In the genomic region with DNA sequence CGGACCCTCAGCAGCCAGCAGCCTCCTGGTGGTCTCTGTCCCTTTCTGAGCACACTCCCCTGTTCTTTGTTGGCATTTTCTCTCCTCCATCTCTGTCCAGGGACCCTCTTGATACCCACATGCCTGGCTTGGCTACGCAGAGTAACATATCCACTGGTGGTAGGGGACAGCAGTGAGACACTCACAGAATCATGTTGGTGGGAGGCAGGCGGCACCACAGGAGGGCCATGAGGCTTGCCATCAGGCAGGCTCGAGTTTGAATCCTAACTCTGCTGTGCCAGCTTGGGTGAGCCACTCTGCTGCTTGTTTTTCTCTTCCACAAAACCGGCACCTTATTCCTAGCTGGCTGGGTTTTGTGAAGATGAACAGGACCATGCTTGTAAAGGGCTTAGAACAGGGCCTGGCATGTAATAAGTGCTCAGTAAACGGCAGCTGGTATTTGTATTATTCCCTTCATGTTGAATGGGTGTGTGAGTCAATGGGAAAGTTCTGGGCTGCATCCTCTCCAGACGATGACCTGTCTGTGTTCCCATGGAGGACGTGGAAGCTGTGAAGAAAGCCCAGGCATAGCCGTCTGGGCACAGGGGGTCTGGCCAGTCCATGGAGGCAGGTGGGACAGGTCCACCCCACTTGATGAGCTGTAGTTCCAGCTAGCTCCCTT, we compare ENCODE assay signal across 11 cellular contexts. TPM values are rescaled to one million over a fixed set of nuclear protein-coding genes. Genes with fewer than 3 reads are reported as not detected.
DNase-seq lines count a peak whose midpoint lies in the region; ATAC-seq, FAIRE-seq and TF ChIP-seq lines count a peak whose summit lies in the region.
"Had no signal": no experiment of that assay in that cellular context is flagged by ENCODE, and none has a peak within 500 bp of the region (broad histone marks: within the 10 kb centered on the region; RNA-seq: fewer than 3 reads in every experiment).

No MANE protein-coding gene starts in this region.

- H2AFZ ChIP-seq in astrocyte (ENCODE audit: low read depth, low read length) = no peak overlapping the region
- H2AFZ ChIP-seq in keratinocyte (ENCODE audit: control insufficient read depth, low read length) = no peak overlapping the region

- FAIRE-seq in astrocyte (lab: Jason Lieb, UNC) (no peak), keratinocyte (lab: Jason Lieb, UNC) (peak; percentile 94)

- H4K20me1 ChIP-seq in astrocyte (ENCODE audit: insufficient read depth, low read length) (peaks cover 58% of the 10 kb centered on the region), keratinocyte (ENCODE audit: control insufficient read depth, extremely low read depth, insufficient read depth, low read length) (peaks cover 2% of the 10 kb centered on the region)

- H3K27me3 Mint-ChIP-seq in activated T-cell treated with anti-CD3 and anti-CD28 coated beads, Interleukin-2, amount 50 U/mL, for 4 hours (ENCODE audit: low read depth) = peaks cover 30% of the 10 kb centered on the region
- H3K27me3 Mint-ChIP-seq in astrocyte (ENCODE audit: low read depth, unreplicated experiment) = peaks cover 12% of the 10 kb centered on the region

- H3K4me3 ChIP-seq in astrocyte (ENCODE audit: insufficient read depth, low read depth, low read length) (peak overlapping the region; percentile 85), keratinocyte (ENCODE audit: control insufficient read depth in 2 of 3, extremely low read depth in 1 of 3, insufficient read depth in 2 of 3, low read depth in 1 of 3, low read length in 3 of 3) (peak overlapping the region in 2 of 3 experiments; percentile 35 to 36), thoracic aorta (no peak overlapping the region)

- H3K9me3 Mint-ChIP-seq in activated T-cell treated with anti-CD3 and anti-CD28 coated beads, Interleukin-2, amount 50 U/mL, for 4 hours = no peaks in the 10 kb centered on the region
- H3K9me3 Mint-ChIP-seq in astrocyte (ENCODE audit: unreplicated experiment) = peaks cover 2% of the 10 kb centered on the region

- peak overlapping the region; percentile 91 for H3K9ac ChIP-seq in astrocyte (ENCODE audit: low read length)
- peak overlapping the region; percentile 86 for H3K9ac ChIP-seq in keratinocyte (ENCODE audit: control insufficient read depth, extremely low read depth, insufficient read depth, low read length)

- dilution Hi-C loops in keratinocyte (cut with MboI; ENCODE audit: extremely low pct_ligation_motif_present, low sequenced_read_pairs) = no loop called here

- H3K4me2 ChIP-seq in astrocyte (ENCODE audit: low read length) (peak overlapping the region; percentile 100), keratinocyte (ENCODE audit: control insufficient read depth, extremely low read depth, insufficient read depth, low read depth, low read length) (peak overlapping the region; percentile 93)

- H3K4me1 Mint-ChIP-seq in activated T-cell treated with anti-CD3 and anti-CD28 coated beads, Interleukin-2, amount 50 U/mL, for 4 hours (ENCODE audit: low read depth) = peaks cover 19% of the 10 kb centered on the region
- H3K4me1 Mint-ChIP-seq in astrocyte (ENCODE audit: low read depth, unreplicated experiment) = peaks cover 40% of the 10 kb centered on the region

- H3K79me2 ChIP-seq in astrocyte (ENCODE audit: insufficient read depth, low read length) (peaks cover 60% of the 10 kb centered on the region), keratinocyte (ENCODE audit: control insufficient read depth, insufficient read depth, low read length) (peaks cover 55% of the 10 kb centered on the region)

- peak overlapping the region; percentile 90 for H3K27ac Mint-ChIP-seq in astrocyte (ENCODE audit: unreplicated experiment)

- H3K4me3 Mint-ChIP-seq in activated T-cell treated with anti-CD3 and anti-CD28 coated beads, Interleukin-2, amount 50 U/mL, for 4 hours = peak overlapping the region; percentile 84
- H3K4me3 Mint-ChIP-seq in astrocyte (ENCODE audit: unreplicated experiment) = peak overlapping the region; percentile 94

- TF ChIP-seq CTCF in astrocyte (IDR thresholded peaks at IDR 0.05; ENCODE audit: insufficient read depth, low read depth, low read length) (no peak), keratinocyte (optimal IDR thresholded peaks at IDR 0.05 in 1 of 3, IDR thresholded peaks at IDR 0.05 in 1 of 3, conservative IDR thresholded peaks at IDR 0.05 in 1 of 3; ENCODE audit: extremely low read depth in 1 of 3, insufficient read depth in 2 of 3, low read length in 3 of 3) (no peak), thoracic aorta (IDR thresholded peaks at IDR 0.05) (no peak)

- H3K9me1 ChIP-seq in keratinocyte (ENCODE audit: control insufficient read depth, extremely low read depth, insufficient read depth, low read length) = peaks cover 3% of the 10 kb centered on the region

- H3K4me1 ChIP-seq in astrocyte (ENCODE audit: insufficient read depth, low read length) (peaks cover 33% of the 10 kb centered on the region), keratinocyte (ENCODE audit: control insufficient read depth, extremely low read depth, insufficient read depth, low read length) (peaks cover 31% of the 10 kb centered on the region), thoracic aorta (ENCODE audit: control insufficient read depth in 1 of 2, low read depth in 2 of 2) (peaks cover 20 to 62% of the 10 kb centered on the region in 2 donors)

- H3K9me3 ChIP-seq in astrocyte (ENCODE audit: insufficient read depth, low read depth, low read length) (no peaks in the 10 kb centered on the region), keratinocyte (ENCODE audit: control insufficient read depth, low read depth, low read length) (no peaks in the 10 kb centered on the region), thoracic aorta (no peaks in the 10 kb centered on the region)

- no peaks in the 10 kb centered on the region for H3K36me3 ChIP-seq in astrocyte (ENCODE audit: insufficient read depth, low read length)
- H3K36me3 ChIP-seq in keratinocyte (ENCODE audit: control insufficient read depth in 2 of 2, extremely low read depth in 1 of 2, insufficient read depth in 2 of 2, low read length in 2 of 2) = peaks cover 0 to 5% of the 10 kb centered on the region in 2 experiments
- H3K36me3 ChIP-seq in thoracic aorta = no peaks in the 10 kb centered on the region

- ATAC-seq in activated T-cell treated with anti-CD3 and anti-CD28 coated beads, Interleukin-2, amount 50 U/mL, for 4 hours = no peak
- ATAC-seq in thoracic aorta (ENCODE audit: insufficient number of reproducible peaks, low FRiP score, low read depth) = no peak

- no peaks in the 10 kb centered on the region for H3K36me3 Mint-ChIP-seq in activated T-cell treated with anti-CD3 and anti-CD28 coated beads, Interleukin-2, amount 50 U/mL, for 4 hours (ENCODE audit: insufficient read depth)
- H3K36me3 Mint-ChIP-seq in astrocyte (ENCODE audit: low read depth, unreplicated experiment) = peaks cover 22% of the 10 kb centered on the region

- DNase-seq in activated T-cell treated with anti-CD3 and anti-CD28 coated beads, Interleukin-2, amount 50 U/mL, for 4 hours = no peak
- DNase-seq in activated T-cell treated with anti-CD3 and anti-CD28 coated beads, Interleukin-2, amount 50 U/mL, for 48 hours = no peak
- DNase-seq in astrocyte (ENCODE audit: low read depth) (peak; percentile 61), keratinocyte (ENCODE audit: low read depth, low spot score) (no peak), thoracic aorta (ENCODE audit: low spot score) (no peak), AG08396 (ENCODE audit: low spot score) (no peak), DMS53 treated with DMSO at 0.1 percent for 48 hours (lab: John Stamatoyannopoulos, UW; ENCODE audit: unreplicated experiment) (no peak), GM19238 (ENCODE audit: insufficient read length, low spot score) (no peak)
- DNase-seq: cortex of kidney, MM.1S, NCI-H82 had no signal

- H3K27ac ChIP-seq in astrocyte (ENCODE audit: low read depth, low read length) (peak overlapping the region; percentile 45), keratinocyte (ENCODE audit: control insufficient read depth, insufficient read depth, low read length) (peak overlapping the region; percentile 79), thoracic aorta (peak overlapping the region; percentile 75 to 80)

- H3K27me3 ChIP-seq in astrocyte (ENCODE audit: insufficient read depth, low read length) (peaks cover 14% of the 10 kb centered on the region), keratinocyte (ENCODE audit: control insufficient read depth, extremely low read depth, insufficient read depth, low read length) (peaks cover 22% of the 10 kb centered on the region), thoracic aorta (replicated peaks; ENCODE audit: insufficient read depth) (no peaks in the 10 kb centered on the region)

RNA-seq across cellular contexts. Expression of gene COL27A1, which starts 2.3 kb away (rescaled TPM):
- total RNA-seq in activated T-cell treated with anti-CD3 and anti-CD28 coated beads, Interleukin-2, amount 50 U/mL, for 4 hours = 1 to 10 TPM; 1.4 to 2.8 (median 1.7) TPM
- total RNA-seq in astrocyte (27.6 and 31.2 TPM in 2 replicates), thoracic aorta (10 to 100 TPM; 18.5 to 57.1 TPM)
- polyA plus RNA-seq in keratinocyte = 10.1 to 24.1 TPM (median 14.0 TPM) in 3 replicates
- 4.0 TPM for polyA plus RNA-seq in keratinocyte (2011; ENCODE audit: low read depth)
- 3.2 and 6.3 TPM in 2 replicates for polyA plus RNA-seq in keratinocyte (2011; cell fraction: cytosol; rRNA removed)
- 74.7 and 104 TPM in 2 replicates for polyA plus RNA-seq in keratinocyte (2011; cell fraction: nucleus; rRNA removed)
- 7.7 and 9.2 TPM in 2 replicates for polyA plus RNA-seq in keratinocyte (2012; ENCODE audit: low replicate concordance)
- 21.0 to 31.0 TPM (median 23.4 TPM) in 3 replicates for polyA minus RNA-seq in keratinocyte
- 6.7 TPM for polyA minus RNA-seq in keratinocyte (2011; cell fraction: cytosol; rRNA and poly(A)+ RNA removed)
- 37.9 and 45.1 TPM in 2 replicates for polyA minus RNA-seq in keratinocyte (2011; cell fraction: nucleus; rRNA and poly(A)+ RNA removed)

RNA-seq across cellular contexts. Expression of gene KIF12, which starts 58.6 kb away (rescaled TPM):
- under 1 TPM in 1 of 3 donors, not detected in 2; 0.10 TPM for total RNA-seq in activated T-cell treated with anti-CD3 and anti-CD28 coated beads, Interleukin-2, amount 50 U/mL, for 4 hours
- total RNA-seq in astrocyte (0.34 and 0.50 TPM in 2 replicates), thoracic aorta (not detected)
- 1.3 to 2.3 TPM (median 1.5 TPM) in 3 replicates for polyA plus RNA-seq in keratinocyte
- 0.22 TPM for polyA plus RNA-seq in keratinocyte (2011; ENCODE audit: low read depth)
- polyA plus RNA-seq in keratinocyte (2011; cell fraction: cytosol; rRNA removed) = 0.83 and 1.1 TPM in 2 replicates
- polyA plus RNA-seq in keratinocyte (2011; cell fraction: nucleus; rRNA removed) = 3.9 and 6.8 TPM in 2 replicates
- polyA plus RNA-seq in keratinocyte (2012; ENCODE audit: low replicate concordance) = 0.17 and 3.0 TPM in 2 replicates
- 0.32 to 3.0 TPM (median 0.33 TPM) in 3 replicates for polyA minus RNA-seq in keratinocyte
- polyA minus RNA-seq in keratinocyte (2011; cell fraction: cytosol; rRNA and poly(A)+ RNA removed) = 2.1 TPM
- 2.3 and 2.4 TPM in 2 replicates for polyA minus RNA-seq in keratinocyte (2011; cell fraction: nucleus; rRNA and poly(A)+ RNA removed)
